1 cellular context compared by ENCODE assay signal in the genomic region with DNA sequence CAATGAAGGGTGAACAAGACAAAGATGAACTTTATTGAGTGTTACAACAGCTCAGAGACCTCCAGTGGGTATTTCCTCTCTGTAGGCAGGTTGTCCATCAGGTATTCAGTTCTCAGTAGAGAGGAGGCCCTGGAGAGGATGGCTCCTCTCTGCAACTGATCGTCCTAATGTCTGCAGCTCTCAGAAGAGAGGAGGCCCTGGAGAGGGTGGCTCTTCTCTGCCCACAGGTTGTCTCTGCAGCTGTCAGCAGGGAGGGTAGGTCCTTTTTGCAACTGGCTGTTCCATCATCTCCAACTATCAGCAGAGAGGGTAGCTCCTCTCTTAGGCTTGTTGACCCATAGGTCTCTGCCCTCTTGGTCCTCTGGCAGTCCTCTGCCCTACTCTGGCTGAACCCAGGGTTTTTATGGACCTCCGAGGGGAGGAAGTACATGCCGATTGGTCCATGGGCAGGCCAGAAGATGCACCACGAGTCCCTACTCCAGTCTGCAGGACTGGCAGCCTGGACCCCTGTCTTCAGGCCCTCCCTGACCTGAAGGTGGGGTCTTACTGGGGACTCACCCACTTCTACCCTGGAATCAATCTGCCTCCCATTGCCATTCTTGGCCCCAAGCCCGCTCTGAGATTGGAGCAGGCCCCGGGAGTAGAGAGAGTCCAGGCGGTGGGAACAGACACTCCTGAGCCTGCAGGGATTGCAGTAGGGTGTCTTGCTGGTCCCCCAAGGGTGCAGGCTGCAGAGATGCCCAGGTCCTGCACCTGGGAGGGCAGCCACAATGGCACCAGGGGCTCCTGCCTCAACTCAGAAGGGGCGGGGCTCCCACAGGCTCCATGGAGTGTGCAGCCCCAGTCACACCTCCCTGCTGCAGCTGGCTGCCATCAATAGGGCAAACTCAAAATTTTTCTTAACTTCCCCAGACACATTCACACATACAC.
A peak's percentile ranks its signal among the peaks of the same experiment; 100 is the strongest.
TF ChIP-seq lines count a peak whose summit lies in the region.

No MANE protein-coding gene starts in this region.

TF ChIP-seq in K562, 482 proteins besides CTCF, POLR2A, EP300 and RAD21:
- TF ChIP-seq THAP7 (CRISPR knock-in tag; IDR thresholded peaks at IDR 0.05) = no peak
- no peak for TF ChIP-seq ZNF766 (CRISPR knock-in tag; conservative IDR thresholded peaks at IDR 0.05)
- TF ChIP-seq CREB1 (IDR thresholded peaks at IDR 0.05) = no peak
- no peak for TF ChIP-seq CREB1 (CRISPR knock-in tag; IDR thresholded peaks at IDR 0.05)
- TF ChIP-seq NUFIP1 (IDR thresholded peaks at IDR 0.05; ENCODE audit: partially characterized antibody) = no peak
- TF ChIP-seq POLR2G (IDR thresholded peaks at IDR 0.05; ENCODE audit: low read depth, low read length) = peak; percentile 60
- TF ChIP-seq ZFP36 (IDR thresholded peaks at IDR 0.05; ENCODE audit: low read depth, low read length, partially characterized antibody) = peak; percentile 47
- TF ChIP-seq, protein P1, sequence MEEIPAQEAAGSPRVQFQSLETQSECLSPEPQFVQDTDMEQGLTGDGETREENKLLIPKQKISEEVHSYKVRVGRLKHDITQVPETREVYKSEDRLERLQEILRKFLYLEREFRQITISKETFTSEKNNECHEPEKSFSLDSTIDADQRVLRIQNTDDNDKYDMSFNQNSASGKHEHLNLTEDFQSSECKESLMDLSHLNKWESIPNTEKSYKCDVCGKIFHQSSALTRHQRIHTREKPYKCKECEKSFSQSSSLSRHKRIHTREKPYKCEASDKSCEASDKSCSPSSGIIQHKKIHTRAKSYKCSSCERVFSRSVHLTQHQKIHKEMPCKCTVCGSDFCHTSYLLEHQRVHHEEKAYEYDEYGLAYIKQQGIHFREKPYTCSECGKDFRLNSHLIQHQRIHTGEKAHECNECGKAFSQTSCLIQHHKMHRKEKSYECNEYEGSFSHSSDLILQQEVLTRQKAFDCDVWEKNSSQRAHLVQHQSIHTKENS (CRISPR knock-in tag; IDR thresholded peaks at IDR 0.05) = no peak
- peak; percentile 10; the same call in 1 of the 2 replicates for TF ChIP-seq MAX (CRISPR knock-in tag; IDR thresholded peaks at IDR 0.05)
- TF ChIP-seq, protein P2, sequence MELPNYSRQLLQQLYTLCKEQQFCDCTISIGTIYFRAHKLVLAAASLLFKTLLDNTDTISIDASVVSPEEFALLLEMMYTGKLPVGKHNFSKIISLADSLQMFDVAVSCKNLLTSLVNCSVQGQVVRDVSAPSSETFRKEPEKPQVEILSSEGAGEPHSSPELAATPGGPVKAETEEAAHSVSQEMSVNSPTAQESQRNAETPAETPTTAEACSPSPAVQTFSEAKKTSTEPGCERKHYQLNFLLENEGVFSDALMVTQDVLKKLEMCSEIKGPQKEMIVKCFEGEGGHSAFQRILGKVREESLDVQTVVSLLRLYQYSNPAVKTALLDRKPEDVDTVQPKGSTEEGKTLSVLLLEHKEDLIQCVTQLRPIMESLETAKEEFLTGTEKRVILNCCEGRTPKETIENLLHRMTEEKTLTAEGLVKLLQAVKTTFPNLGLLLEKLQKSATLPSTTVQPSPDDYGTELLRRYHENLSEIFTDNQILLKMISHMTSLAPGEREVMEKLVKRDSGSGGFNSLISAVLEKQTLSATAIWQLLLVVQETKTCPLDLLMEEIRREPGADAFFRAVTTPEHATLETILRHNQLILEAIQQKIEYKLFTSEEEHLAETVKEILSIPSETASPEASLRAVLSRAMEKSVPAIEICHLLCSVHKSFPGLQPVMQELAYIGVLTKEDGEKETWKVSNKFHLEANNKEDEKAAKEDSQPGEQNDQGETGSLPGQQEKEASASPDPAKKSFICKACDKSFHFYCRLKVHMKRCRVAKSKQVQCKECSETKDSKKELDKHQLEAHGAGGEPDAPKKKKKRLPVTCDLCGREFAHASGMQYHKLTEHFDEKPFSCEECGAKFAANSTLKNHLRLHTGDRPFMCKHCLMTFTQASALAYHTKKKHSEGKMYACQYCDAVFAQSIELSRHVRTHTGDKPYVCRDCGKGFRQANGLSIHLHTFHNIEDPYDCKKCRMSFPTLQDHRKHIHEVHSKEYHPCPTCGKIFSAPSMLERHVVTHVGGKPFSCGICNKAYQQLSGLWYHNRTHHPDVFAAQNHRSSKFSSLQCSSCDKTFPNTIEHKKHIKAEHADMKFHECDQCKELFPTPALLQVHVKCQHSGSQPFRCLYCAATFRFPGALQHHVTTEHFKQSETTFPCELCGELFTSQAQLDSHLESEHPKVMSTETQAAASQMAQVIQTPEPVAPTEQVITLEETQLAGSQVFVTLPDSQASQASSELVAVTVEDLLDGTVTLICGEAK (IDR thresholded peaks at IDR 0.05) = peak; percentile 83
- TF ChIP-seq, protein P2 (CRISPR knock-in tag; IDR thresholded peaks at IDR 0.05) = no peak; the same call in 1 of the 2 replicates
- no peak for TF ChIP-seq HMG20A (CRISPR knock-in tag; conservative IDR thresholded peaks at IDR 0.05)
- TF ChIP-seq, protein P3, sequence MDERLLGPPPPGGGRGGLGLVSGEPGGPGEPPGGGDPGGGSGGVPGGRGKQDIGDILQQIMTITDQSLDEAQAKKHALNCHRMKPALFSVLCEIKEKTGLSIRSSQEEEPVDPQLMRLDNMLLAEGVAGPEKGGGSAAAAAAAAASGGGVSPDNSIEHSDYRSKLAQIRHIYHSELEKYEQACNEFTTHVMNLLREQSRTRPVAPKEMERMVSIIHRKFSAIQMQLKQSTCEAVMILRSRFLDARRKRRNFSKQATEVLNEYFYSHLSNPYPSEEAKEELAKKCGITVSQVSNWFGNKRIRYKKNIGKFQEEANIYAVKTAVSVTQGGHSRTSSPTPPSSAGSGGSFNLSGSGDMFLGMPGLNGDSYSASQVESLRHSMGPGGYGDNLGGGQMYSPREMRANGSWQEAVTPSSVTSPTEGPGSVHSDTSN (CRISPR knock-in tag; IDR thresholded peaks at IDR 0.05; ENCODE audit: low read depth) = no peak
- TF ChIP-seq, protein P3 (tag; conservative IDR thresholded peaks at IDR 0.05; ENCODE audit: low read depth) = no peak
- TF ChIP-seq RBFOX2 (IDR thresholded peaks at IDR 0.05; ENCODE audit: low read depth, low read length) = peak; percentile 63
- TF ChIP-seq ZNF586 (CRISPR knock-in tag; conservative IDR thresholded peaks at IDR 0.05) = no peak
- peak; percentile 68; the same call in 1 of the 2 replicates for TF ChIP-seq TRIM28 (IDR thresholded peaks at IDR 0.05)
- peak in 1 of 2 experiments; percentile 76; a peak in 1 of 3 replicates for TF ChIP-seq CBX3 (IDR thresholded peaks at IDR 0.05; ENCODE audit: borderline replicate concordance in 1 of 2, low read length in 2 of 2)
- TF ChIP-seq SMARCA4 (IDR thresholded peaks at IDR 0.05) = no peak
